In genomic region chr7:25777969-25778767, GRCh38 we compare ENCODE assay signal across 1 cellular context.
TF ChIP-seq lines count a peak whose summit lies in the region.

No MANE protein-coding gene starts in this region.

TF ChIP-seq in GM23338, 12 proteins besides CTCF, POLR2A, EP300 and RAD21 (continued from another document):
- TF ChIP-seq ZNF462 (CRISPR knock-in tag; IDR thresholded peaks at IDR 0.05): no peak
- TF ChIP-seq NANOG (IDR thresholded peaks at IDR 0.05; ENCODE audit: borderline replicate concordance): no peak
- no peak for TF ChIP-seq CREB1 (CRISPR knock-in tag; IDR thresholded peaks at IDR 0.05; ENCODE audit: low read depth)
- no peak for TF ChIP-seq STAT1 (IDR thresholded peaks at IDR 0.05; ENCODE audit: unreplicated experiment)
- TF ChIP-seq ZNF114 (CRISPR knock-in tag; IDR thresholded peaks at IDR 0.05): no peak
